In the genomic region with DNA sequence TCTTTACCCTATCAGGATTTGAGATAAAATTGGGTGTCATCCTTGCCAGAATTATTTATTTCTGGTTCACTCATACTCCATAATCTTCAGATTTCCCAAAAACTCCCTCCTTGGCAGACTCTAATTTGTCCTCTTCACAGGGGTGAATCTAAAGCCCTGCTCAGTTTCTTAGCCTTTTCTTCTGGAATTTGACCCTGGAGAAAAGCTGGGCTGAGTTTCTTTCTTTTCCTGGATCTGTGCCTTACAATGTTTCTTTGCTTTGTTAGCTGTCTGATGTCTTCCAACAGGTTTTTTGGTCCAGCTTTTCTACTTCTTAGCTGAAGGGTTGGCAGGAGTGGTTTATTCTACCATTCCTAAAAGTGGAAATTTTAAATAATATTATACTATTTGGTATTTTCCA, we compare ENCODE assay signal across 18 cellular contexts.
"Had no signal": no experiment of that assay in that cellular context is flagged by ENCODE, and none has a peak within 500 bp of the region (broad histone marks: within the 10 kb centered on the region; RNA-seq: fewer than 3 reads in every experiment).

No MANE protein-coding gene starts in this region.

- H3K4me3 ChIP-seq: cardiac muscle cell, SK-N-MC, stomach, tibial artery had no signal

- ATAC-seq: activated naive CD8-positive, alpha-beta T cell treated with anti-CD3 and anti-CD28 coated beads, Interleukin-2, amount 50 U/mL, for 24 hours; foreskin keratinocyte; natural killer cell had no signal

- DNase-seq: activated CD4-positive, alpha-beta memory T cell treated with anti-CD3 and anti-CD28 coated beads, Interleukin-2, amount 10 ng/mL, durations not matched to agents 7 days and 5 days; activated CD8-positive, alpha-beta memory T cell treated with anti-CD3 and anti-CD28 coated beads, Interleukin-2, amount 50 U/mL, for 48 hours; activated naive CD4-positive, alpha-beta T cell; activated naive CD8-positive, alpha-beta T cell treated with anti-CD3 and anti-CD28 coated beads, Interleukin-2, amount 50 U/mL, for 24 hours; cortex of kidney; effector CD8-positive, alpha-beta T cell; foreskin keratinocyte; left cardiac atrium; mammary epithelial cell; natural killer cell; small intestine; stomach; T-helper 1 cell had no signal

- H3K27ac ChIP-seq: cardiac muscle cell, epithelial cell of prostate, foreskin keratinocyte, SK-N-MC, tibial artery, VCaP had no signal

- H3K9me3 ChIP-seq: stomach, tibial artery had no signal

- H3K36me3 ChIP-seq: cardiac muscle cell, stomach, tibial artery had no signal

- H3K27me3 ChIP-seq: cardiac muscle cell, stomach, tibial artery had no signal

- FAIRE-seq: small intestine had no signal

- H3K4me1 ChIP-seq: foreskin keratinocyte had no signal
